ENCODE assay signal across 1 cellular context in genomic region chr9:15670246-15670645, GRCh38.
TF ChIP-seq lines count a peak whose summit lies in the region.

No MANE protein-coding gene starts in this region.

TF ChIP-seq in SK-N-SH treated with all-trans-retinoic acid at 6 μM for 48 hours, 23 proteins besides CTCF, POLR2A, EP300 and RAD21 (continued from another document):
- TF ChIP-seq ARNTL (CRISPR knock-in tag; IDR thresholded peaks at IDR 0.05; ENCODE audit: borderline replicate concordance, low read depth): no peak
- TF ChIP-seq PATZ1 (CRISPR knock-in tag; IDR thresholded peaks at IDR 0.05; ENCODE audit: borderline replicate concordance): no peak
- no peak for TF ChIP-seq CSDC2 (CRISPR knock-in tag; IDR thresholded peaks at IDR 0.05)
